In the genomic region with DNA sequence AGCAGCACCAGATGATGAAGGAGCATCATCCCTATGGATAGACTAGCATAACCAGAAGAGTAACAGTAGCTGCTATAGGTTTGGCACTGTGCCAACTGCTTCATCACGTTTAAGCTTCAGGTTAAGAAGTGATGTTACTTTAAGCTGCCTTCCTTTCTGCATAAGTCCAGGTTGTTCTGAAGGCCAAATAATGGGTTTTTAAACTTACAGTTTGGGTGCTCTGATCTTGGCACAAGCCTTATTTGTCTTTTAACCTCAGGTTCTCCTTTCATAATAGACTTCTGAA, we compare ENCODE assay signal across 10 cellular contexts. TPM values are rescaled to one million over a fixed set of nuclear protein-coding genes. Genes with fewer than 3 reads are reported as not detected.
DNase-seq lines count a peak whose midpoint lies in the region; ATAC-seq and TF ChIP-seq lines count a peak whose summit lies in the region.
"Had no signal": no experiment of that assay in that cellular context is flagged by ENCODE, and none has a peak within 500 bp of the region (broad histone marks: within the 10 kb centered on the region; RNA-seq: fewer than 3 reads in every experiment).

No MANE protein-coding gene starts in this region.

- no peaks in the 10 kb centered on the region for H3K9me3 ChIP-seq in transverse colon

- H3K27me3 ChIP-seq in transverse colon: no peaks in the 10 kb centered on the region

- no peak for ATAC-seq in activated CD8-positive, alpha-beta memory T cell treated with anti-CD3 and anti-CD28 coated beads, Interleukin-2, amount 10 ng/mL, durations not matched to agents 7 days and 5 days

- in situ Hi-C loops in transverse colon (cut with MboI; ENCODE audit: low pct_ligation_motif_present in 1 of 4, low pct_unique_long_range_greater_than_20kb in 1 of 4, low sequenced_read_pairs in 3 of 4): loop anchor here in 1 of 4 donors (25.0 kb wide), 1 partner anchor 194 kb away; no protein-coding TSS in a partner anchor

- peak overlapping the region; percentile 44 for H3K27ac Mint-ChIP-seq in activated CD8-positive, alpha-beta memory T cell treated with anti-CD3 and anti-CD28 coated beads, Interleukin-2, amount 10 ng/mL, durations not matched to agents 7 days and 5 days
- H3K27ac Mint-ChIP-seq: activated naive CD8-positive, alpha-beta T cell had no signal

- TF ChIP-seq EP300 in transverse colon (IDR thresholded peaks at IDR 0.05; ENCODE audit: low read depth): no peak

- no peak overlapping the region for H3K4me3 ChIP-seq in transverse colon

- peaks cover 18 to 75% (median 51%) of the 10 kb centered on the region in 4 donors for H3K4me1 ChIP-seq in transverse colon

- WGBS in transverse colon (ENCODE audit: low coverage in 1 of 2), 2 donors: 24 to 29% methylated on average over 1 of the region's 1 CpG

- CTCF ChIA-PET in activated CD8-positive, alpha-beta memory T cell treated with anti-CD3 and anti-CD28 coated beads, Interleukin-2, amount 10 ng/mL, durations not matched to agents 7 days and 5 days (lab: Charles Lee): interaction anchor here (1.2 to 1.3 kb wide), 2 partner anchors 9 to 237 kb away, joined by 3 read pairs; no protein-coding TSS in a partner anchor

- peaks cover 13% of the 10 kb centered on the region for H3K36me3 Mint-ChIP-seq in activated CD8-positive, alpha-beta memory T cell treated with anti-CD3 and anti-CD28 coated beads, Interleukin-2, amount 10 ng/mL, durations not matched to agents 7 days and 5 days

- intact Hi-C loops in transverse colon (cut with DNase I; ENCODE audit: low total_unique reads): no loop called here

- no peak overlapping the region for H3K4me3 Mint-ChIP-seq in activated CD8-positive, alpha-beta memory T cell treated with anti-CD3 and anti-CD28 coated beads, Interleukin-2, amount 10 ng/mL, durations not matched to agents 7 days and 5 days
- H3K4me3 Mint-ChIP-seq: activated naive CD8-positive, alpha-beta T cell had no signal

- H3K9me3 Mint-ChIP-seq in activated CD8-positive, alpha-beta memory T cell treated with anti-CD3 and anti-CD28 coated beads, Interleukin-2, amount 10 ng/mL, durations not matched to agents 7 days and 5 days (ENCODE audit: low read depth): no peaks in the 10 kb centered on the region

- no peak for DNase-seq in activated CD8-positive, alpha-beta memory T cell treated with anti-CD3 and anti-CD28 coated beads, Interleukin-2, amount 10 ng/mL, durations not matched to agents 7 days and 5 days
- DNase-seq in activated CD8-positive, alpha-beta memory T cell treated with anti-CD3 and anti-CD28 coated beads, Interleukin-2, amount 50 U/mL, for 4 hours: no peak
- DNase-seq in NCI-H82 treated with DMSO at 0.1 percent for 48 hours (lab: John Stamatoyannopoulos, UW; ENCODE audit: unreplicated experiment) (peak; percentile 81), erythroblast (lab: John Stamatoyannopoulos, UW) (peak; percentile 40 to 70), transverse colon (no peak), islet precursor cell (no peak), DMS114 treated with DMSO at 0.1 percent for 48 hours (lab: John Stamatoyannopoulos, UW; ENCODE audit: unreplicated experiment) (no peak), SIG-M5 treated with dmso at 0.1 percent for 504 hours (lab: John Stamatoyannopoulos, UW; ENCODE audit: unreplicated experiment) (no peak)
- DNase-seq: kidney had no signal

- H3K36me3 ChIP-seq in transverse colon: no peaks in the 10 kb centered on the region

- no peak for TF ChIP-seq POLR2A in erythroblast (IDR thresholded peaks at IDR 0.05; ENCODE audit: low read length)
- no peak for TF ChIP-seq POLR2A in transverse colon (IDR thresholded peaks at IDR 0.05)

- peak overlapping the region; percentile 84 to 90 (median 88) for H3K27ac ChIP-seq in transverse colon

- H3K27me3 Mint-ChIP-seq in activated CD8-positive, alpha-beta memory T cell treated with anti-CD3 and anti-CD28 coated beads, Interleukin-2, amount 10 ng/mL, durations not matched to agents 7 days and 5 days: no peaks in the 10 kb centered on the region
- H3K27me3 Mint-ChIP-seq: activated naive CD8-positive, alpha-beta T cell had no signal

- no peak for TF ChIP-seq CTCF in transverse colon (IDR thresholded peaks at IDR 0.05)

- H3K4me1 Mint-ChIP-seq in activated CD8-positive, alpha-beta memory T cell treated with anti-CD3 and anti-CD28 coated beads, Interleukin-2, amount 10 ng/mL, durations not matched to agents 7 days and 5 days: peaks cover 81% of the 10 kb centered on the region

RNA-seq across cellular contexts. Expression of gene CMSS1, which starts 50.7 kb away (rescaled TPM):
- total RNA-seq in activated CD8-positive, alpha-beta memory T cell treated with anti-CD3 and anti-CD28 coated beads, Interleukin-2, amount 10 ng/mL, durations not matched to agents 7 days and 5 days: 10 to 100 TPM; 57.2 to 57.5 TPM
- total RNA-seq in transverse colon: 10 to 100 TPM in 1 of 4 donors, 1 to 10 TPM in 3; 2.4 to 29.9 (median 5.2) TPM

Comparison
In these comparisons a context has a peak if more than half of its experiments do, and no peak if none do; other contexts are left out.
1. DNase-seq: peak in NCI-H82 treated with DMSO at 0.1 percent for 48 hours (single experiment) and erythroblast (2 of 2); none in activated CD8-positive, alpha-beta memory T cell treated with anti-CD3 and anti-CD28 coated beads, Interleukin-2, amount 10 ng/mL, durations not matched to agents 7 days and 5 days (single experiment), activated CD8-positive, alpha-beta memory T cell treated with anti-CD3 and anti-CD28 coated beads, Interleukin-2, amount 50 U/mL, for 4 hours (single experiment), transverse colon (single experiment), islet precursor cell (single experiment), DMS114 treated with DMSO at 0.1 percent for 48 hours (single experiment) and SIG-M5 treated with dmso at 0.1 percent for 504 hours (single experiment).